ENCODE assay signal across 2 cellular contexts in the genomic region with DNA sequence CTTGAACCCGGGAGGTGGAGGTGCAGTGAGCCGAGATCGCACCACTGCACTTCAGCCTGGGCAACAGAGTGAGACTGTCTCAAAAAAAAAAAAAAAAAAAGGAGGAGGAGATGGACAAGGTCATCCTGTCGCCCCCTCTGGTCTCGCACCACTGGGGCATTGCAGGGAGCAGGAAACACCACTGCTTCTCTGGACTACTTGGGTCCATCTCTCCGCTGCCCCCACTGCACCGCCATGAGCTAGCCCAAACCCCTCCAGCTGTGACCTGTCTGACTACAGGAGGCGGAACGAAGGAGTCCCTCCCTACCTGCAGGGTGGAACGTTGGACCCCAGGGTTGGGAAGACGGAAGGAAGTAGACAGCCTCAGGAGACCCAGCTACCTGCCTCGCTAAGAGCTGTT.
TF ChIP-seq lines count a peak whose summit lies in the region.

No MANE protein-coding gene starts in this region.

TF ChIP-seq in HCT116, 20 proteins besides CTCF, POLR2A, EP300 and RAD21:
- no peak for TF ChIP-seq YY1 (IDR thresholded peaks at IDR 0.05; ENCODE audit: extremely low read depth, insufficient replicate concordance, low read depth, low read length)
- TF ChIP-seq REST (IDR thresholded peaks at IDR 0.05; ENCODE audit: low read depth): no peak
- no peak for TF ChIP-seq ZFX (IDR thresholded peaks at IDR 0.05)
- no peak for TF ChIP-seq CBX3 (IDR thresholded peaks at IDR 0.05; ENCODE audit: low read depth)
- no peak for TF ChIP-seq SRF (IDR thresholded peaks at IDR 0.05; ENCODE audit: low read depth)
- no peak for TF ChIP-seq TCF7L2 (IDR thresholded peaks at IDR 0.05; ENCODE audit: borderline replicate concordance, extremely low read depth, insufficient read depth, insufficient read length)
- TF ChIP-seq SP1 (IDR thresholded peaks at IDR 0.05; ENCODE audit: low read depth): no peak
- no peak for TF ChIP-seq MAX (IDR thresholded peaks at IDR 0.05)
- TF ChIP-seq SIN3A (IDR thresholded peaks at IDR 0.05; ENCODE audit: low read depth): no peak
- TF ChIP-seq EZH2phosphoT487 (IDR thresholded peaks at IDR 0.05; ENCODE audit: borderline replicate concordance): no peak
- no peak for TF ChIP-seq POLR2AphosphoS5 (IDR thresholded peaks at IDR 0.05; ENCODE audit: low read depth, low read length)

TF ChIP-seq in K562, 482 proteins besides CTCF, POLR2A, EP300 and RAD21:
- TF ChIP-seq HSF4 (CRISPR knock-in tag; IDR thresholded peaks at IDR 0.05; ENCODE audit: borderline replicate concordance): no peak
- TF ChIP-seq ZNF384 (IDR thresholded peaks at IDR 0.05; ENCODE audit: low read depth, low read length): peak; percentile 51
TF ChIP-seq in K562: peak in this region for 1.
